Comparison of ENCODE assay signal across 8 cellular contexts in the genomic region with DNA sequence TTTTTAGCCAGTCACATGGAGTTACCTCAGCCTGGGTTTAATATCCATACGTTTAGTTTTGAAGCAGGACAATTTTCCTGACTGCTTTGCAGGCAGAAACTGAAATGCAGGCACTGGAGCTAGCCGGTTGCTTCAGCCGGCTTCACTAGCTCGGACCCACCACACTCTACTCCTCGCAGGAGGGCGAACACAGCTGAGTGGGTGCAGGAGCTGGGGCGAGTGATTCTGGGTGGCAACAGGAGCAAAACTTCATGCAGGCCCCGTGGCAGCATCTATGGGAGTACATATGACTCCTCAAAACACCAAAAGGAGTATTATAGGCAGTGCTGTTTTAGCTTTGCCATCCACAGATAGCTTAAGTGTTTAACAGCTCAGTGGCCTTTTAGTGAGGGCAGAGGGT.
"Had no signal": no experiment of that assay in that cellular context is flagged by ENCODE, and none has a peak within 500 bp of the region (broad histone marks: within the 10 kb centered on the region; RNA-seq: fewer than 3 reads in every experiment).

No MANE protein-coding gene starts in this region.

- DNase-seq: GOT3, H7, HFFc6 had no signal

- H3K36me3 Mint-ChIP-seq: IgD-negative memory B cell had no signal

- H3K4me3 ChIP-seq: HAP-1 had no signal

- H3K27me3 Mint-ChIP-seq: IgD-negative memory B cell had no signal

- ATAC-seq: HCT116, HepG2 had no signal

- H3K27ac Mint-ChIP-seq: HFFc6, IgD-negative memory B cell had no signal

- H3K27ac ChIP-seq: HL-60 had no signal

- H3K9me3 ChIP-seq: HAP-1 had no signal

- FAIRE-seq: HepG2 had no signal

- H3K4me1 Mint-ChIP-seq: IgD-negative memory B cell had no signal

- H3K4me3 Mint-ChIP-seq: HFFc6, IgD-negative memory B cell had no signal

- H3K36me3 ChIP-seq: HAP-1 had no signal
